Comparison of ENCODE assay signal across 15 cellular contexts in genomic region chr10:52258791-52259427, GRCh38. TPM values are rescaled to one million over a fixed set of nuclear protein-coding genes. Genes with fewer than 3 reads are reported as not detected.
"Had no signal": no experiment of that assay in that cellular context is flagged by ENCODE, and none has a peak within 500 bp of the region (broad histone marks: within the 10 kb centered on the region; RNA-seq: fewer than 3 reads in every experiment).

No MANE protein-coding gene starts in this region.

- H3K4me3 Mint-ChIP-seq: activated naive CD8-positive, alpha-beta T cell treated with anti-CD3 and anti-CD28 coated beads, Interleukin-2, amount 50 U/mL, for 24 hours; activated T-helper 1 cell treated with anti-CD3 and anti-CD28 coated beads, Interleukin-12 subunit alpha, Interleukin-12 subunit beta, Interleukin-2, Interleukin-4 antibody, amounts not matched to agents 30 ng/mL and 10 ng/mL and 1 ng/mL, durations not matched to agents 14 hours and 24 hours and 36 hours; central memory CD8-positive, alpha-beta T cell; immature natural killer cell; stimulated activated naive CD8-positive, alpha-beta T cell treated with anti-CD3 and anti-CD28 coated beads, Interleukin-15, amount 100 ng/mL, for 72 hours; T-helper 1 cell treated with Interleukin-12 subunit alpha and Interleukin-12 subunit beta and Interleukin-4 antibody, amounts not matched to agents 30 μg/mL and 1 μg/mL, for 36 hours had no signal

- H3K36me3 Mint-ChIP-seq: immature natural killer cell had no signal

- H3K9me3 ChIP-seq: thoracic aorta had no signal

- ATAC-seq: activated naive CD8-positive, alpha-beta T cell treated with anti-CD3 and anti-CD28 coated beads, Interleukin-2, amount 50 U/mL, for 24 hours; left colon; stimulated activated naive CD8-positive, alpha-beta T cell treated with anti-CD3 and anti-CD28 coated beads, Interleukin-15, amount 100 ng/mL, for 72 hours had no signal

- H3K27ac ChIP-seq: epithelial cell of prostate, skin epidermis, thoracic aorta had no signal

- H3K9me3 Mint-ChIP-seq: activated naive CD8-positive, alpha-beta T cell treated with anti-CD3 and anti-CD28 coated beads, Interleukin-2, amount 50 U/mL, for 24 hours; activated T-helper 1 cell treated with anti-CD3 and anti-CD28 coated beads, Interleukin-12 subunit alpha, Interleukin-12 subunit beta, Interleukin-2, Interleukin-4 antibody, amounts not matched to agents 30 ng/mL and 10 ng/mL and 1 ng/mL, durations not matched to agents 14 hours and 24 hours and 36 hours; central memory CD8-positive, alpha-beta T cell; immature natural killer cell; nephron; stimulated activated naive CD8-positive, alpha-beta T cell treated with anti-CD3 and anti-CD28 coated beads, Interleukin-15, amount 100 ng/mL, for 72 hours; T-helper 1 cell treated with Interleukin-12 subunit alpha and Interleukin-12 subunit beta and Interleukin-4 antibody, amounts not matched to agents 30 μg/mL and 1 μg/mL, for 36 hours had no signal

- DNase-seq: activated CD4-positive, alpha-beta T cell treated with anti-CD3 and anti-CD28 coated beads for 48 hours; activated naive CD4-positive, alpha-beta T cell treated with Interleukin-2 at 50 U/mL for 16 hours; activated naive CD8-positive, alpha-beta T cell treated with anti-CD3 and anti-CD28 coated beads, Interleukin-2, amount 50 U/mL, for 24 hours; effector memory CD4-positive, alpha-beta T cell; immature natural killer cell; left colon; stimulated activated CD4-positive, alpha-beta T cell treated with anti-CD3 and anti-CD28 coated beads, Interleukin-4, amount 100 ng/mL, for 4 hours; stimulated activated naive CD8-positive, alpha-beta T cell treated with anti-CD3 and anti-CD28 coated beads, Interleukin-15, amount 100 ng/mL, for 72 hours had no signal

- H3K4me3 ChIP-seq: skin epidermis, thoracic aorta had no signal

- H3K4me1 Mint-ChIP-seq: activated naive CD8-positive, alpha-beta T cell treated with anti-CD3 and anti-CD28 coated beads, Interleukin-2, amount 50 U/mL, for 24 hours; central memory CD8-positive, alpha-beta T cell; immature natural killer cell; stimulated activated naive CD8-positive, alpha-beta T cell treated with anti-CD3 and anti-CD28 coated beads, Interleukin-15, amount 100 ng/mL, for 72 hours had no signal

- H3K27ac Mint-ChIP-seq: activated naive CD8-positive, alpha-beta T cell treated with anti-CD3 and anti-CD28 coated beads, Interleukin-2, amount 50 U/mL, for 24 hours; activated T-helper 1 cell treated with anti-CD3 and anti-CD28 coated beads, Interleukin-12 subunit alpha, Interleukin-12 subunit beta, Interleukin-2, Interleukin-4 antibody, amounts not matched to agents 30 ng/mL and 10 ng/mL and 1 ng/mL, durations not matched to agents 14 hours and 24 hours and 36 hours; immature natural killer cell; nephron; stimulated activated naive CD8-positive, alpha-beta T cell treated with anti-CD3 and anti-CD28 coated beads, Interleukin-15, amount 100 ng/mL, for 72 hours; T-helper 1 cell treated with Interleukin-12 subunit alpha and Interleukin-12 subunit beta and Interleukin-4 antibody, amounts not matched to agents 30 μg/mL and 1 μg/mL, for 36 hours had no signal

- H3K27me3 Mint-ChIP-seq: activated naive CD8-positive, alpha-beta T cell treated with anti-CD3 and anti-CD28 coated beads, Interleukin-2, amount 50 U/mL, for 24 hours; central memory CD8-positive, alpha-beta T cell; stimulated activated naive CD8-positive, alpha-beta T cell treated with anti-CD3 and anti-CD28 coated beads, Interleukin-15, amount 100 ng/mL, for 72 hours had no signal

- H3K36me3 ChIP-seq: thoracic aorta had no signal

RNA-seq across cellular contexts. Expression of gene DKK1, which starts 55.2 kb away (rescaled TPM):
- total RNA-seq: activated T-helper 1 cell treated with anti-CD3 and anti-CD28 coated beads, Interleukin-12 subunit alpha, Interleukin-12 subunit beta, Interleukin-2, Interleukin-4 antibody, amounts not matched to agents 30 ng/mL and 10 ng/mL and 1 ng/mL, durations not matched to agents 14 hours and 24 hours and 36 hours had no signal
